In genomic region chr5:157511656-157512644, GRCh38 we compare ENCODE assay signal across 8 cellular contexts. TPM values are rescaled to one million over a fixed set of nuclear protein-coding genes. Genes with fewer than 3 reads are reported as not detected.
A peak's percentile ranks its signal among the peaks of the same experiment; 100 is the strongest.
DNase-seq lines count a peak whose midpoint lies in the region; ATAC-seq, FAIRE-seq and TF ChIP-seq lines count a peak whose summit lies in the region.

No MANE protein-coding gene starts in this region.

- no peak overlapping the region for H2AFZ ChIP-seq in HepG2 (ENCODE audit: low read length)

- in situ Hi-C loops in HepG2 (cut with HindIII; ENCODE audit: extremely low pct_ligation_motif_present, low pct_unique_long_range_greater_than_20kb), result no loop called here

- peaks cover 68% of the 10 kb centered on the region for H3K4me1 Mint-ChIP-seq in chondrocyte (ENCODE audit: low read depth)

- peaks cover 21% of the 10 kb centered on the region for H3K36me3 Mint-ChIP-seq in chondrocyte (ENCODE audit: low read depth)

- peak overlapping the region; percentile 16 for H3K27ac ChIP-seq in HepG2 (ENCODE audit: extremely low read length, insufficient read depth, low read length)

- no peak for TF ChIP-seq RAD21 in HepG2 (CRISPR knock-in tag; IDR thresholded peaks at IDR 0.05)

- peak; percentile 87 for ATAC-seq in HepG2
- no peak for ATAC-seq in HG03342 (IDR thresholded peaks at IDR 0.05; ENCODE audit: unreplicated experiment)
- ATAC-seq in HG02678 (IDR thresholded peaks at IDR 0.05; ENCODE audit: unreplicated experiment), result no peak

- H3K9ac ChIP-seq in HepG2 (ENCODE audit: insufficient read depth, low read depth, low read length), result no peak overlapping the region

- peaks cover 26% of the 10 kb centered on the region for H3K4me1 ChIP-seq in HepG2 (ENCODE audit: insufficient read depth, low read length)

- H3K4me2 ChIP-seq in HepG2 (ENCODE audit: low read depth, low read length), result peak overlapping the region; percentile 63

- no TSS peak for BruUV-seq in HepG2 (replicated peaks; lab: Mats Ljungman, UMichigan)

- no peak for TF ChIP-seq POLR2A in HepG2 (IDR thresholded peaks at IDR 0.05; ENCODE audit: insufficient read depth in 1 of 2, low read depth in 2 of 2, low read length in 2 of 2)

- H3K27me3 ChIP-seq in HepG2 (ENCODE audit: control insufficient read depth in 1 of 2, insufficient read depth in 2 of 2, low read length in 2 of 2), result no peaks in the 10 kb centered on the region

- CTCF ChIA-PET in HepG2 (lab: Yijun Ruan, JAX; ENCODE audit: low intra/inter-chr PET ratio, low total read pairs), result no interaction called here

- POLR2A ChIA-PET in HepG2 (lab: Yijun Ruan, JAX), result interaction anchor here (1.2 to 1.7 kb wide), 2 partner anchors 26 to 33 kb away, joined by 3 to 10 read pairs; no protein-coding TSS in a partner anchor

- no peaks in the 10 kb centered on the region for H3K79me2 ChIP-seq in HepG2 (ENCODE audit: insufficient read depth, low read length)

- peak overlapping the region in 1 of 3 experiments; percentile 27; a peak in 3 of 6 replicates for H3K4me3 ChIP-seq in HepG2 (replicated peaks in 1 of 3; ENCODE audit: insufficient read depth in 1 of 3, low read depth in 2 of 3, low read length in 3 of 3)

- DNase-seq in ELR (ENCODE audit: low read depth) (peak; percentile 98), RCC 7860 (ENCODE audit: low spot score) (peak; percentile 89), chondrocyte (ENCODE audit: low spot score) (peak; percentile 96), HepG2 (ENCODE audit: low spot score) (peak; percentile 79), NCI-H526 (lab: John Stamatoyannopoulos, UW) (no peak)
- peak; percentile 17 to 38 for DNase-seq in stimulated activated CD4-positive, alpha-beta T cell treated with anti-CD3 and anti-CD28 coated beads, Interleukin-4, amount 100 ng/mL, for 48 hours (ENCODE audit: low read depth in 2 of 2)

- WGBS in HepG2 (ENCODE audit: low lambda C conversion rate), result 0% methylated on average over 8 of the region's 9 CpGs

- H3K4me3 Mint-ChIP-seq in chondrocyte (ENCODE audit: unreplicated experiment), result peak overlapping the region; percentile 50

- no peaks in the 10 kb centered on the region for H3K9me3 ChIP-seq in HepG2 (ENCODE audit: low read length)

- intact Hi-C loops in HepG2 (cut with micrococcal nuclease; ENCODE audit: unreplicated experiment), result loop anchor here (2.0 kb wide), 1 partner anchor 15 kb away; no protein-coding TSS in a partner anchor

- TF ChIP-seq CTCF in chondrocyte (IDR thresholded peaks at IDR 0.05), result no peak
- no peak for TF ChIP-seq CTCF in HepG2 (CRISPR knock-in tag; IDR thresholded peaks at IDR 0.05)

- no peaks in the 10 kb centered on the region for H3K27me3 Mint-ChIP-seq in chondrocyte (ENCODE audit: low read depth)

- H4K20me1 ChIP-seq in HepG2 (ENCODE audit: insufficient read depth, low read length), result no peaks in the 10 kb centered on the region

- peak; percentile 89 for FAIRE-seq in RCC 7860 (lab: Jason Lieb, UNC)
- FAIRE-seq in HepG2 (lab: Jason Lieb, UNC), result peak; percentile 54

- H3K9me3 Mint-ChIP-seq in chondrocyte (ENCODE audit: low read depth), result no peaks in the 10 kb centered on the region

- H3K36me3 ChIP-seq in HepG2 (replicated peaks in 1 of 2; ENCODE audit: control insufficient read depth in 1 of 2, insufficient read depth in 2 of 2, low read length in 2 of 2), result no peaks in the 10 kb centered on the region

- peak in 1 of 2 experiments; percentile 33; a peak in 1 of 4 replicates for TF ChIP-seq EP300 in HepG2 (IDR thresholded peaks at IDR 0.05; ENCODE audit: low read depth in 2 of 2, low read length in 2 of 2)
- TF ChIP-seq EP300 in HepG2 (CRISPR knock-in tag; IDR thresholded peaks at IDR 0.05; ENCODE audit: borderline replicate concordance), result no peak

- H3K27ac Mint-ChIP-seq in chondrocyte (ENCODE audit: unreplicated experiment), result peak overlapping the region; percentile 99

TF ChIP-seq in HepG2, 621 proteins besides CTCF, POLR2A, EP300 and RAD21 (continues in another document):
- TF ChIP-seq ZBTB46 (CRISPR knock-in tag; IDR thresholded peaks at IDR 0.05; ENCODE audit: borderline replicate concordance), result no peak
- TF ChIP-seq HNF4G (IDR thresholded peaks at IDR 0.05; ENCODE audit: borderline replicate concordance, low read depth, low read length), result peak; percentile 48; the same call in 1 of the 2 replicates
- no peak for TF ChIP-seq HNF4G (CRISPR knock-in tag; IDR thresholded peaks at IDR 0.05; ENCODE audit: borderline replicate concordance, low read depth)
- no peak for TF ChIP-seq RFXANK (CRISPR knock-in tag; IDR thresholded peaks at IDR 0.05)
- TF ChIP-seq ETV5 (CRISPR knock-in tag; IDR thresholded peaks at IDR 0.05; ENCODE audit: borderline replicate concordance), result peak; percentile 71; the same call in 1 of the 2 replicates
- no peak for TF ChIP-seq ZNF646 (CRISPR knock-in tag; IDR thresholded peaks at IDR 0.05)

RNA-seq across cellular contexts. Expression of gene NIPAL4, which starts 51.9 kb away (rescaled TPM):
- 0.41 to 0.87 TPM (median 0.60 TPM) in 3 replicates for total RNA-seq in chondrocyte
- total RNA-seq in HepG2 (2016; rRNA removed; fragmentation: Illumina TruSeq; extraction: Trizol), result not detected in 2 replicates
- total RNA-seq in HepG2 (2016; cell fraction: cytosol; rRNA removed; fragmentation: Illumina TruSeq; extraction: Trizol; ENCODE audit: low read depth), result not detected in 2 replicates
- not detected in 2 replicates for total RNA-seq in HepG2 (2016; cell fraction: insoluble cytoplasmic fraction; rRNA removed; fragmentation: Illumina TruSeq; extraction: Trizol)
- not detected in 2 replicates for total RNA-seq in HepG2 (2016; cell fraction: membrane; rRNA removed; fragmentation: Illumina TruSeq; extraction: Trizol)
- total RNA-seq in HepG2 (2016; cell fraction: nucleus; rRNA removed; fragmentation: Illumina TruSeq; extraction: Trizol), result not detected in 2 replicates
- not detected in 2 replicates for polyA plus RNA-seq in HepG2 (2011; rRNA removed)
- not detected in 2 replicates for polyA plus RNA-seq in HepG2 (2011; cell fraction: cytosol; rRNA removed)
- not detected in 2 replicates for polyA plus RNA-seq in HepG2 (2011; cell fraction: nucleus; rRNA removed)
- not detected in 2 replicates for polyA plus RNA-seq in HepG2 (2012)
- not detected in 2 replicates for polyA plus RNA-seq in HepG2 (2016; cell fraction: cytosol; fragmentation: Illumina TruSeq; extraction: Trizol; ENCODE audit: low read depth)
- not detected in 2 replicates for polyA plus RNA-seq in HepG2 (2016; cell fraction: insoluble cytoplasmic fraction; fragmentation: Illumina TruSeq; extraction: Trizol; ENCODE audit: low read depth)
- not detected in 2 replicates for polyA plus RNA-seq in HepG2 (2016; cell fraction: membrane; fragmentation: Illumina TruSeq; extraction: Trizol; ENCODE audit: low read depth)
- not detected in 2 replicates for polyA plus RNA-seq in HepG2 (2016; cell fraction: nucleus; fragmentation: Illumina TruSeq; extraction: Trizol; ENCODE audit: insufficient read depth, low read depth)
- not detected in 2 replicates for polyA minus RNA-seq in HepG2 (2011; rRNA and poly(A)+ RNA removed; ENCODE audit: low replicate concordance)
- polyA minus RNA-seq in HepG2 (2011; cell fraction: cytosol; rRNA and poly(A)+ RNA removed), result not detected in 2 replicates
- not detected in 2 replicates for polyA minus RNA-seq in HepG2 (2011; cell fraction: nucleus; rRNA and poly(A)+ RNA removed)

Comparison
In these comparisons a context has a peak if more than half of its experiments do, and no peak if none do; other contexts are left out.
1. DNase-seq: peak in ELR (single experiment), RCC 7860 (single experiment), chondrocyte (single experiment), HepG2 (single experiment) and stimulated activated CD4-positive, alpha-beta T cell treated with anti-CD3 and anti-CD28 coated beads, Interleukin-4, amount 100 ng/mL, for 48 hours (2 of 2); none in NCI-H526 (0 of 2).